Comparison of ENCODE assay signal across 10 cellular contexts in genomic region chr15:65055201-65055870, GRCh38. TPM values are rescaled to one million over a fixed set of nuclear protein-coding genes. Genes with fewer than 3 reads are reported as not detected.
DNase-seq lines count a peak whose midpoint lies in the region; ATAC-seq, FAIRE-seq and TF ChIP-seq lines count a peak whose summit lies in the region.
"Had no signal": no experiment of that assay in that cellular context is flagged by ENCODE, and none has a peak within 500 bp of the region (broad histone marks: within the 10 kb centered on the region; RNA-seq: fewer than 3 reads in every experiment).

No MANE protein-coding gene starts in this region.

- H2AFZ ChIP-seq in GM23248 = no peak overlapping the region

- in situ Hi-C loops in GM23248 (cut with MboI) = no loop called here

- H3K4me1 ChIP-seq in GM23248 (ENCODE audit: insufficient read depth) (no peaks in the 10 kb centered on the region), sigmoid colon (peaks cover 0 to 29% (median 23%) of the 10 kb centered on the region in 4 donors)

- H3K4me3 ChIP-seq in GM23248 (no peak overlapping the region), sigmoid colon (no peak overlapping the region)

- ATAC-seq in left cardiac atrium = peak; percentile 31 to 82

- TF ChIP-seq EP300 in sigmoid colon (IDR thresholded peaks at IDR 0.05) = no peak

- H3K9me3 Mint-ChIP-seq in progenitor cell of endocrine pancreas (ENCODE audit: low read depth) = no peaks in the 10 kb centered on the region

- H3K9ac ChIP-seq in GM23248 = no peak overlapping the region

- FAIRE-seq in RCC 7860 (lab: Jason Lieb, UNC) = peak; percentile 89

- WGBS in GM23248 (ENCODE audit: low coverage in 1 of 2, low lambda C conversion rate in 2 of 2, missing lambda C conversion rate in 2 of 2), 2 experiments = 29 to 33% methylated on average over 6 of the region's 6 CpGs
- 31 to 46% methylated on average over 6 of the region's 6 CpGs for WGBS in sigmoid colon, 2 donors

- DNase-seq in GM23248 (peak; percentile 56), RCC 7860 (ENCODE audit: low spot score) (peak; percentile 71), left cardiac atrium (no peak), sigmoid colon (no peak), NCI-H526 treated with DMSO at 0.1 percent for 48 hours (lab: John Stamatoyannopoulos, UW) (no peak), progenitor cell of endocrine pancreas (ENCODE audit: low spot score, unreplicated experiment) (no peak), dermis blood vessel endothelial cell (no peak), NCI-H524 (lab: John Stamatoyannopoulos, UW) (no peak)
- DNase-seq: central memory CD4-positive, alpha-beta T cell; stimulated activated CD4-positive, alpha-beta T cell treated with anti-CD3 and anti-CD28 coated beads, Interleukin-2, amount 100 ng/mL, for 48 hours had no signal

- no peaks in the 10 kb centered on the region for H3K9me2 ChIP-seq in GM23248 (ENCODE audit: insufficient read depth)

- TF ChIP-seq POLR2A in sigmoid colon (IDR thresholded peaks at IDR 0.05) = no peak

- H3K36me3 Mint-ChIP-seq in progenitor cell of endocrine pancreas (ENCODE audit: insufficient read depth) = no peaks in the 10 kb centered on the region

- intact Hi-C loops in left cardiac atrium (cut with DNase I) (no loop called here), sigmoid colon (cut with DNase I) (no loop called here)

- TF ChIP-seq CTCF in sigmoid colon (IDR thresholded peaks at IDR 0.05) (no peak), progenitor cell of endocrine pancreas (IDR thresholded peaks at IDR 0.05; ENCODE audit: unreplicated experiment) (no peak)

- H3K27ac ChIP-seq in GM23248 = no peak overlapping the region
- H3K27ac ChIP-seq in sigmoid colon = peak overlapping the region; percentile 35 to 76 (median 66)

- H3K4me3 Mint-ChIP-seq in progenitor cell of endocrine pancreas (ENCODE audit: low read depth) = no peak overlapping the region

- no peaks in the 10 kb centered on the region for H3K79me2 ChIP-seq in GM23248 (ENCODE audit: insufficient read depth)

- H3K4me2 ChIP-seq in GM23248 (ENCODE audit: unreplicated experiment) = no peak overlapping the region

- H3K36me3 ChIP-seq in GM23248 (ENCODE audit: low read depth) (no peaks in the 10 kb centered on the region), sigmoid colon (peaks cover 0 to 57% (median 22%) of the 10 kb centered on the region in 4 donors)

- H3K27me3 ChIP-seq in GM23248 (replicated peaks; ENCODE audit: insufficient read depth) (no peaks in the 10 kb centered on the region), sigmoid colon (no peaks in the 10 kb centered on the region)

- H3K4me1 Mint-ChIP-seq in progenitor cell of endocrine pancreas (ENCODE audit: low read depth) = peaks cover 6% of the 10 kb centered on the region

- no peaks in the 10 kb centered on the region for H4K20me1 ChIP-seq in GM23248 (ENCODE audit: insufficient read depth)

- no peak overlapping the region for H3K27ac Mint-ChIP-seq in progenitor cell of endocrine pancreas

- peaks cover 8% of the 10 kb centered on the region for H3K27me3 Mint-ChIP-seq in progenitor cell of endocrine pancreas

- H3F3A ChIP-seq in GM23248 (ENCODE audit: insufficient read depth) = no peaks in the 10 kb centered on the region; the same call in none of the 2 replicates

- no peaks in the 10 kb centered on the region for H3K9me3 ChIP-seq in GM23248 (ENCODE audit: low read depth)
- H3K9me3 ChIP-seq in sigmoid colon = no peaks in the 10 kb centered on the region

RNA-seq across cellular contexts. Expression of gene SLC51B, which starts 10.1 kb away (rescaled TPM):
- total RNA-seq in GM23248 (2014; rRNA removed; shearing (Covaris generic)) = not detected in 2 replicates
- polyA plus RNA-seq in GM23248 (2016; fragmentation: Nextera tagmentation; extraction: Ambion mirVana) = not detected in 2 replicates
- not detected for total RNA-seq in left cardiac atrium
- total RNA-seq in sigmoid colon = not detected
- 10 to 100 TPM; 76.3 to 92.5 (median 77.0) TPM for polyA plus RNA-seq in sigmoid colon
- not detected in 2 replicates for total RNA-seq in progenitor cell of endocrine pancreas
- total RNA-seq in dermis blood vessel endothelial cell = not detected in 2 replicates

RNA-seq across cellular contexts. Expression of gene RASL12, which starts 12.5 kb away (rescaled TPM):
- not detected in 2 replicates for total RNA-seq in GM23248 (2014; rRNA removed; shearing (Covaris generic))
- polyA plus RNA-seq in GM23248 (2016; fragmentation: Nextera tagmentation; extraction: Ambion mirVana) = not detected in 2 replicates
- 10 to 100 TPM; 53.3 to 63.3 TPM for total RNA-seq in left cardiac atrium
- total RNA-seq in sigmoid colon = 100 to 1,000 TPM in 1 of 4 donors, 10 to 100 TPM in 3; 29.1 to 102 (median 67.1) TPM
- polyA plus RNA-seq in sigmoid colon = 10 to 100 TPM in 1 of 3 donors, 1 to 10 TPM in 2; 1.8 to 10.2 (median 9.3) TPM
- total RNA-seq in progenitor cell of endocrine pancreas = 0.38 and 0.40 TPM in 2 replicates
- total RNA-seq in dermis blood vessel endothelial cell = not detected in 2 replicates

RNA-seq across cellular contexts. Expression of gene KBTBD13, which starts 21.2 kb away (rescaled TPM):
- not detected in 2 replicates for total RNA-seq in GM23248 (2014; rRNA removed; shearing (Covaris generic))
- not detected in 2 replicates for polyA plus RNA-seq in GM23248 (2016; fragmentation: Nextera tagmentation; extraction: Ambion mirVana)
- 1 to 10 TPM; 2.6 to 5.2 TPM for total RNA-seq in left cardiac atrium
- not detected for total RNA-seq in sigmoid colon
- polyA plus RNA-seq in sigmoid colon = under 1 TPM in 1 of 3 donors, not detected in 2; 0.03 TPM
- not detected in 2 replicates for total RNA-seq in progenitor cell of endocrine pancreas
- not detected in 2 replicates for total RNA-seq in dermis blood vessel endothelial cell

RNA-seq across cellular contexts. Expression of gene MTFMT, which starts 25.9 kb away (rescaled TPM):
- 25.3 and 26.4 TPM in 2 replicates for total RNA-seq in GM23248 (2014; rRNA removed; shearing (Covaris generic))
- polyA plus RNA-seq in GM23248 (2016; fragmentation: Nextera tagmentation; extraction: Ambion mirVana) = 22.2 and 23.8 TPM in 2 replicates
- total RNA-seq in left cardiac atrium = 10 to 100 TPM; 13.9 to 23.6 TPM
- total RNA-seq in sigmoid colon = 10 to 100 TPM; 31.3 to 43.6 (median 37.8) TPM
- polyA plus RNA-seq in sigmoid colon = 10 to 100 TPM; 10.7 to 12.9 (median 10.8) TPM
- total RNA-seq in progenitor cell of endocrine pancreas = 14.0 and 19.4 TPM in 2 replicates
- total RNA-seq in dermis blood vessel endothelial cell = 29.8 and 34.8 TPM in 2 replicates

RNA-seq across cellular contexts. Expression of gene UBAP1L, which starts 59.7 kb away (rescaled TPM):
- 0.43 and 0.63 TPM in 2 replicates for total RNA-seq in GM23248 (2014; rRNA removed; shearing (Covaris generic))
- polyA plus RNA-seq in GM23248 (2016; fragmentation: Nextera tagmentation; extraction: Ambion mirVana) = 0.38 and 0.89 TPM in 2 replicates
- 1 to 10 TPM; 2.1 to 2.9 TPM for total RNA-seq in left cardiac atrium
- total RNA-seq in sigmoid colon = 1 to 10 TPM; 3.5 to 5.7 (median 5.1) TPM
- 1 to 10 TPM in 1 of 3 donors, under 1 TPM in 1, not detected in 1; 0.23 to 2.0 TPM for polyA plus RNA-seq in sigmoid colon
- total RNA-seq in progenitor cell of endocrine pancreas = 5.8 and 6.2 TPM in 2 replicates
- 1.6 and 2.7 TPM in 2 replicates for total RNA-seq in dermis blood vessel endothelial cell

Comparison
In these comparisons a context has a peak if more than half of its experiments do, and no peak if none do; other contexts are left out.
1. DNase-seq: peak in GM23248 (single experiment) and RCC 7860 (single experiment); none in left cardiac atrium (single experiment), sigmoid colon (single experiment), NCI-H526 treated with DMSO at 0.1 percent for 48 hours (single experiment), progenitor cell of endocrine pancreas (single experiment), dermis blood vessel endothelial cell (single experiment) and NCI-H524 (0 of 2).
2. RNA of gene RASL12, which starts 12.5 kb away (total RNA-seq): 29.1 to 102 TPM in sigmoid colon and 53.3 to 63.3 TPM in left cardiac atrium; 0.38 to 0.40 TPM in progenitor cell of endocrine pancreas, not detected in GM23248 and not detected in dermis blood vessel endothelial cell; every median in the first group is over 10 times any median in the second.